Comparison of ENCODE assay signal across 1 cellular context in the genomic region with DNA sequence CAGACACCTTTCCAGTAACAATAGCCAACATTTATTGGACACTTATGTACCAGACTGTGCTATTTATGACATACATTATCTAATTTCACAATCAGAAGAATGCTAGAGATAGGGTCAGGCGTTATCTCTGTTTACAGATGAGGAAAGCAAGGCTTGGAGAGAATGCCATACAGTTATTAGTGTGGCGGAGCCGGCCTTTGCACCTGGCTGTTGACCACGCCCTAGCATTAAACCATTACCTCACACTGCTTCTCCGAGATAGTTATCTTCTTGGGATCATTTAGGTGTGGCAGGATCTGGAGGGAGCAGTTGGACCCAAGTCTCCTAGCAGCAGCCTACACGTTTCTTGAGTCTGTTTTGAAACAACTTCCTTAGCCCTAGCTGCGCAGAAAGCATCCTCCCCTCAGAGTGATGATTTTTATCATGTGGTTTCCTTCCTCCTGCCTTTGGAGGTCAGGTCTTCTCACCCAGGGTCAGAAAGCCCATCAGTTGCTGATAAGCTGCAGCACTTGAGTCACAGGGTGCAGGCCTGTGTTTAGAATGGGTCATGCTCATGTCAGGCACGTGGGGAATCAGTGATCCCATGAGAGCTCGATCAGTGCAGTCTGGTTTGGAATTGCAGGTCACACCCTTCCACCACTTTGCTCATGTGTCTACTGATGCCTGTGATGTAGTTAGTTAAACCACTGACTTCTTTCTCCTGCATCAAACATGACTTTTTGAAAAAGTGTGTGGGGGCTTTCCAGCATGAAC.
TF ChIP-seq lines count a peak whose summit lies in the region.

No MANE protein-coding gene starts in this region.

TF ChIP-seq in HepG2, 621 proteins besides CTCF, POLR2A, EP300 and RAD21 (continued from another document and continues in another):
- TF ChIP-seq KAT7 (CRISPR knock-in tag; IDR thresholded peaks at IDR 0.05; ENCODE audit: borderline replicate concordance), result no peak; the same call in 1 of the 2 replicates
- no peak for TF ChIP-seq NFYC (CRISPR knock-in tag; IDR thresholded peaks at IDR 0.05)
- no peak for TF ChIP-seq ZNF563 (CRISPR knock-in tag; IDR thresholded peaks at IDR 0.05)
- TF ChIP-seq, protein P1, sequence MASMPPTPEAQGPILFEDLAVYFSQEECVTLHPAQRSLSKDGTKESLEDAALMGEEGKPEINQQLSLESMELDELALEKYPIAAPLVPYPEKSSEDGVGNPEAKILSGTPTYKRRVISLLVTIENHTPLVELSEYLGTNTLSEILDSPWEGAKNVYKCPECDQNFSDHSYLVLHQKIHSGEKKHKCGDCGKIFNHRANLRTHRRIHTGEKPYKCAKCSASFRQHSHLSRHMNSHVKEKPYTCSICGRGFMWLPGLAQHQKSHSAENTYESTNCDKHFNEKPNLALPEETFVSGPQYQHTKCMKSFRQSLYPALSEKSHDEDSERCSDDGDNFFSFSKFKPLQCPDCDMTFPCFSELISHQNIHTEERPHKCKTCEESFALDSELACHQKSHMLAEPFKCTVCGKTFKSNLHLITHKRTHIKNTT (CRISPR knock-in tag; IDR thresholded peaks at IDR 0.05), result no peak
- TF ChIP-seq, protein P2, sequence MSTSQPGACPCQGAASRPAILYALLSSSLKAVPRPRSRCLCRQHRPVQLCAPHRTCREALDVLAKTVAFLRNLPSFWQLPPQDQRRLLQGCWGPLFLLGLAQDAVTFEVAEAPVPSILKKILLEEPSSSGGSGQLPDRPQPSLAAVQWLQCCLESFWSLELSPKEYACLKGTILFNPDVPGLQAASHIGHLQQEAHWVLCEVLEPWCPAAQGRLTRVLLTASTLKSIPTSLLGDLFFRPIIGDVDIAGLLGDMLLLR (CRISPR knock-in tag; IDR thresholded peaks at IDR 0.05), result no peak
- no peak; the same call in 1 of the 2 replicates for TF ChIP-seq ZBTB43 (CRISPR knock-in tag; conservative IDR thresholded peaks at IDR 0.05)
- no peak for TF ChIP-seq ZNF558 (CRISPR knock-in tag; IDR thresholded peaks at IDR 0.05; ENCODE audit: borderline replicate concordance)
- TF ChIP-seq GZF1 (CRISPR knock-in tag; IDR thresholded peaks at IDR 0.05), result no peak
- TF ChIP-seq KDM1A (CRISPR knock-in tag; IDR thresholded peaks at IDR 0.05), result peak; percentile 54; the same call in 1 of the 2 replicates
- no peak for TF ChIP-seq ZNF577 (CRISPR knock-in tag; IDR thresholded peaks at IDR 0.05; ENCODE audit: borderline replicate concordance, low read depth)
- no peak for TF ChIP-seq KLF11 (CRISPR knock-in tag; IDR thresholded peaks at IDR 0.05)
- no peak for TF ChIP-seq ZNF720 (CRISPR knock-in tag; IDR thresholded peaks at IDR 0.05)
- TF ChIP-seq SRSF1 (optimal IDR thresholded peaks at IDR 0.05; ENCODE audit: low read depth, low read length), result no peak
- TF ChIP-seq, protein P3, sequence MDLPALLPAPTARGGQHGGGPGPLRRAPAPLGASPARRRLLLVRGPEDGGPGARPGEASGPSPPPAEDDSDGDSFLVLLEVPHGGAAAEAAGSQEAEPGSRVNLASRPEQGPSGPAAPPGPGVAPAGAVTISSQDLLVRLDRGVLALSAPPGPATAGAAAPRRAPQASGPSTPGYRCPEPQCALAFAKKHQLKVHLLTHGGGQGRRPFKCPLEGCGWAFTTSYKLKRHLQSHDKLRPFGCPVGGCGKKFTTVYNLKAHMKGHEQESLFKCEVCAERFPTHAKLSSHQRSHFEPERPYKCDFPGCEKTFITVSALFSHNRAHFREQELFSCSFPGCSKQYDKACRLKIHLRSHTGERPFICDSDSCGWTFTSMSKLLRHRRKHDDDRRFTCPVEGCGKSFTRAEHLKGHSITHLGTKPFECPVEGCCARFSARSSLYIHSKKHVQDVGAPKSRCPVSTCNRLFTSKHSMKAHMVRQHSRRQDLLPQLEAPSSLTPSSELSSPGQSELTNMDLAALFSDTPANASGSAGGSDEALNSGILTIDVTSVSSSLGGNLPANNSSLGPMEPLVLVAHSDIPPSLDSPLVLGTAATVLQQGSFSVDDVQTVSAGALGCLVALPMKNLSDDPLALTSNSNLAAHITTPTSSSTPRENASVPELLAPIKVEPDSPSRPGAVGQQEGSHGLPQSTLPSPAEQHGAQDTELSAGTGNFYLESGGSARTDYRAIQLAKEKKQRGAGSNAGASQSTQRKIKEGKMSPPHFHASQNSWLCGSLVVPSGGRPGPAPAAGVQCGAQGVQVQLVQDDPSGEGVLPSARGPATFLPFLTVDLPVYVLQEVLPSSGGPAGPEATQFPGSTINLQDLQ (CRISPR knock-in tag; IDR thresholded peaks at IDR 0.05), result no peak
- no peak for TF ChIP-seq ZBTB21 (CRISPR knock-in tag; IDR thresholded peaks at IDR 0.05)
- peak; percentile 78 for TF ChIP-seq MED1 (CRISPR knock-in tag; IDR thresholded peaks at IDR 0.05)
- TF ChIP-seq ATRX (CRISPR knock-in tag; IDR thresholded peaks at IDR 0.05; ENCODE audit: borderline replicate concordance), result no peak
- no peak for TF ChIP-seq NFYB (CRISPR knock-in tag; IDR thresholded peaks at IDR 0.05)
- peak; percentile 90 for TF ChIP-seq SOX5 (CRISPR knock-in tag; IDR thresholded peaks at IDR 0.05; ENCODE audit: borderline replicate concordance)
- TF ChIP-seq ZNF556 (CRISPR knock-in tag; IDR thresholded peaks at IDR 0.05; ENCODE audit: borderline replicate concordance), result no peak
- no peak for TF ChIP-seq STAT6 (CRISPR knock-in tag; IDR thresholded peaks at IDR 0.05; ENCODE audit: borderline replicate concordance)
- TF ChIP-seq ZNF232 (CRISPR knock-in tag; IDR thresholded peaks at IDR 0.05; ENCODE audit: borderline replicate concordance), result no peak
- no peak for TF ChIP-seq ZNF761 (CRISPR knock-in tag; conservative IDR thresholded peaks at IDR 0.05)
- peak; percentile 48; the same call in 1 of the 2 replicates for TF ChIP-seq HOXA3 (CRISPR knock-in tag; IDR thresholded peaks at IDR 0.05)
- TF ChIP-seq, protein P4, sequence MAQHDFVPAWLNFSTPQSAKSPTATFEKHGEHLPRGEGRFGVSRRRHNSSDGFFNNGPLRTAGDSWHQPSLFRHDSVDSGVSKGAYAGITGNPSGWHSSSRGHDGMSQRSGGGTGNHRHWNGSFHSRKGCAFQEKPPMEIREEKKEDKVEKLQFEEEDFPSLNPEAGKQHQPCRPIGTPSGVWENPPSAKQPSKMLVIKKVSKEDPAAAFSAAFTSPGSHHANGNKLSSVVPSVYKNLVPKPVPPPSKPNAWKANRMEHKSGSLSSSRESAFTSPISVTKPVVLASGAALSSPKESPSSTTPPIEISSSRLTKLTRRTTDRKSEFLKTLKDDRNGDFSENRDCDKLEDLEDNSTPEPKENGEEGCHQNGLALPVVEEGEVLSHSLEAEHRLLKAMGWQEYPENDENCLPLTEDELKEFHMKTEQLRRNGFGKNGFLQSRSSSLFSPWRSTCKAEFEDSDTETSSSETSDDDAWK (CRISPR knock-in tag; IDR thresholded peaks at IDR 0.05), result no peak
- no peak for TF ChIP-seq ZFP90 (CRISPR knock-in tag; IDR thresholded peaks at IDR 0.05; ENCODE audit: borderline replicate concordance)
- no peak for TF ChIP-seq ZC3H13 (CRISPR knock-in tag; IDR thresholded peaks at IDR 0.05)
- TF ChIP-seq ZBTB7B (CRISPR knock-in tag; IDR thresholded peaks at IDR 0.05), result no peak
- no peak for TF ChIP-seq SIN3B (IDR thresholded peaks at IDR 0.05; ENCODE audit: low read length)
- TF ChIP-seq HNF4G (IDR thresholded peaks at IDR 0.05; ENCODE audit: borderline replicate concordance, low read depth, low read length), result peak; percentile 88
- TF ChIP-seq HNF4G (CRISPR knock-in tag; IDR thresholded peaks at IDR 0.05; ENCODE audit: borderline replicate concordance, low read depth), result peak; percentile 14; the same call in 1 of the 2 replicates
- TF ChIP-seq ZNF224 (CRISPR knock-in tag; IDR thresholded peaks at IDR 0.05), result 0 out of 2 replicates have a peak, but pooled peaks have one; percentile 62
- no peak for TF ChIP-seq ZNF768 (CRISPR knock-in tag; IDR thresholded peaks at IDR 0.05)
- no peak for TF ChIP-seq PTBP1 (IDR thresholded peaks at IDR 0.05; ENCODE audit: low read depth, low read length, poor library complexity, severe bottlenecking)
- TF ChIP-seq ZNF431 (CRISPR knock-in tag; IDR thresholded peaks at IDR 0.05; ENCODE audit: borderline replicate concordance, low read depth), result no peak; the same call in 1 of the 2 replicates
- TF ChIP-seq, protein P5, sequence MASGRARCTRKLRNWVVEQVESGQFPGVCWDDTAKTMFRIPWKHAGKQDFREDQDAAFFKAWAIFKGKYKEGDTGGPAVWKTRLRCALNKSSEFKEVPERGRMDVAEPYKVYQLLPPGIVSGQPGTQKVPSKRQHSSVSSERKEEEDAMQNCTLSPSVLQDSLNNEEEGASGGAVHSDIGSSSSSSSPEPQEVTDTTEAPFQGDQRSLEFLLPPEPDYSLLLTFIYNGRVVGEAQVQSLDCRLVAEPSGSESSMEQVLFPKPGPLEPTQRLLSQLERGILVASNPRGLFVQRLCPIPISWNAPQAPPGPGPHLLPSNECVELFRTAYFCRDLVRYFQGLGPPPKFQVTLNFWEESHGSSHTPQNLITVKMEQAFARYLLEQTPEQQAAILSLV (CRISPR knock-in tag; IDR thresholded peaks at IDR 0.05; ENCODE audit: borderline replicate concordance), result 0 out of 2 replicates have a peak, but pooled peaks have one; percentile 4
- no peak for TF ChIP-seq KDM4B (CRISPR knock-in tag; IDR thresholded peaks at IDR 0.05)
- TF ChIP-seq ZNF337 (CRISPR knock-in tag; IDR thresholded peaks at IDR 0.05; ENCODE audit: borderline replicate concordance, low read depth), result no peak
- no peak for TF ChIP-seq TMF1 (CRISPR knock-in tag; IDR thresholded peaks at IDR 0.05; ENCODE audit: low read depth)
- peak; percentile 68; the same call in 1 of the 2 replicates for TF ChIP-seq HDAC1 (CRISPR knock-in tag; IDR thresholded peaks at IDR 0.05)
- no peak for TF ChIP-seq CBX5 (CRISPR knock-in tag; IDR thresholded peaks at IDR 0.05; ENCODE audit: borderline replicate concordance)
- TF ChIP-seq, protein P6, sequence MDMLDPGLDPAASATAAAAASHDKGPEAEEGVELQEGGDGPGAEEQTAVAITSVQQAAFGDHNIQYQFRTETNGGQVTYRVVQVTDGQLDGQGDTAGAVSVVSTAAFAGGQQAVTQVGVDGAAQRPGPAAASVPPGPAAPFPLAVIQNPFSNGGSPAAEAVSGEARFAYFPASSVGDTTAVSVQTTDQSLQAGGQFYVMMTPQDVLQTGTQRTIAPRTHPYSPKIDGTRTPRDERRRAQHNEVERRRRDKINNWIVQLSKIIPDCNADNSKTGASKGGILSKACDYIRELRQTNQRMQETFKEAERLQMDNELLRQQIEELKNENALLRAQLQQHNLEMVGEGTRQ (IDR thresholded peaks at IDR 0.05; ENCODE audit: low read depth, low read length), result no peak
- TF ChIP-seq, protein P6 (CRISPR knock-in tag; IDR thresholded peaks at IDR 0.05; ENCODE audit: borderline replicate concordance), result no peak
